In genomic region chr5:115602585-115603125, GRCh38 we compare ENCODE assay signal across 8 cellular contexts. TPM values are rescaled to one million over a fixed set of nuclear protein-coding genes. Genes with fewer than 3 reads are reported as not detected.
DNase-seq lines count a peak whose midpoint lies in the region; ATAC-seq, FAIRE-seq and TF ChIP-seq lines count a peak whose summit lies in the region.

No MANE protein-coding gene starts in this region.

- 58% methylated on average over 10 of the region's 11 CpGs for WGBS in K562 (ENCODE audit: insufficient coverage, low coverage, missing lambda C conversion rate)
- 46 to 100% methylated on average over 1 to 11 of the region's 11 CpGs for WGBS in transverse colon (ENCODE audit: low coverage in 1 of 2), 2 donors
- 45 to 48% (median 47%) methylated on average over 11 of the region's 11 CpGs for WGBS in small intestine, 3 donors

- no peaks in the 10 kb centered on the region for H3K27me3 Mint-ChIP-seq in T-helper 1 cell treated with Interleukin-12 subunit alpha and Interleukin-12 subunit beta and Interleukin-4 antibody, amounts not matched to agents 30 μg/mL and 1 μg/mL, for 36 hours (ENCODE audit: low read depth)

- H3K9me1 ChIP-seq in K562 (ENCODE audit: control insufficient read depth, insufficient read depth, low read length) = no peaks in the 10 kb centered on the region

- intact Hi-C loops in K562 (cut with micrococcal nuclease) (no loop called here), left lung (cut with DNase I) (no loop called here), transverse colon (cut with DNase I; ENCODE audit: low total_unique reads) (no loop called here)

- peak overlapping the region; percentile 79; the same call in 1 of the 2 replicates for H2AFZ ChIP-seq in K562 (ENCODE audit: low read depth, low read length)

- no peak for TF ChIP-seq RAD21 in K562 (CRISPR knock-in tag; conservative IDR thresholded peaks at IDR 0.05 in 1 of 2, IDR thresholded peaks at IDR 0.05 in 1 of 2)

- CTCF ChIA-PET in K562 (lab: Yijun Ruan, JAX; ENCODE audit: low intra/inter-chr PET ratio) = no interaction called here

- ATAC-seq in HG03439 (IDR thresholded peaks at IDR 0.05; ENCODE audit: unreplicated experiment) = peak; percentile 9
- peak; percentile 55 for ATAC-seq in K562
- peak; percentile 38 for ATAC-seq in left lung
- ATAC-seq in HG02884 (IDR thresholded peaks at IDR 0.05; ENCODE audit: unreplicated experiment) = no peak

- POLR2A ChIA-PET in K562 (lab: Yijun Ruan, JAX) = interaction anchor here (0.6 to 0.9 kb wide), 3 partner anchors 9 to 52 kb away, joined by 3 to 4 read pairs (median 3); no protein-coding TSS in a partner anchor

- no peaks in the 10 kb centered on the region for H4K20me1 ChIP-seq in K562 (replicated peaks; ENCODE audit: control insufficient read depth, insufficient read depth, low read length)

- H3K27ac Mint-ChIP-seq in T-helper 1 cell treated with Interleukin-12 subunit alpha and Interleukin-12 subunit beta and Interleukin-4 antibody, amounts not matched to agents 30 μg/mL and 1 μg/mL, for 36 hours = peak overlapping the region; percentile 89

- 0 out of 3 replicates have a peak, but pooled peaks cover 10% of the 10 kb centered on the region for H3K79me2 ChIP-seq in K562 (ENCODE audit: control insufficient read depth, insufficient read depth, low read length)

- H3K36me3 ChIP-seq in K562 (ENCODE audit: control insufficient read depth, insufficient read depth, low read length) (peaks cover 25% of the 10 kb centered on the region; the same call in 2 of the 3 replicates), left lung (no peaks in the 10 kb centered on the region), transverse colon (no peaks in the 10 kb centered on the region), small intestine (ENCODE audit: control insufficient read depth in 2 of 2, insufficient read depth in 2 of 2, low read length in 2 of 2) (no peaks in the 10 kb centered on the region)

- H3K4me1 ChIP-seq in K562 (replicated peaks in 1 of 2; ENCODE audit: control insufficient read depth in 2 of 2, insufficient read depth in 2 of 2, low read length in 2 of 2) (peaks cover 3 to 8% of the 10 kb centered on the region in 2 experiments; a peak in 2 of 5 replicates), left lung (peaks cover 0 to 44% of the 10 kb centered on the region in 2 donors), transverse colon (peaks cover 3 to 35% (median 23%) of the 10 kb centered on the region in 4 donors), small intestine (ENCODE audit: control insufficient read depth in 2 of 2, insufficient read depth in 1 of 2, low read depth in 1 of 2, low read length in 1 of 2) (no peaks in the 10 kb centered on the region)

- H3K4me2 ChIP-seq in K562 (ENCODE audit: insufficient read depth, low read length) = peak overlapping the region; percentile 45

- BruUV-seq in K562 (replicated peaks; lab: Mats Ljungman, UMichigan) = TSS peak; percentile 37

- TF ChIP-seq EP300 in K562 (IDR thresholded peaks at IDR 0.05; ENCODE audit: low read length) = no peak
- TF ChIP-seq EP300 in transverse colon (IDR thresholded peaks at IDR 0.05; ENCODE audit: low read depth) = no peak

- H3K4me3 ChIP-seq in K562 (peak overlapping the region; percentile 43), left lung (peak overlapping the region; percentile 68 to 69), transverse colon (peak overlapping the region in 3 of 4 donors; percentile 85 to 99 (median 94)), small intestine (ENCODE audit: low read depth in 1 of 2, low read length in 2 of 2) (peak overlapping the region in 1 of 2 donors; percentile 86)

- no peak for TF ChIP-seq POLR2A in K562 (conservative IDR thresholded peaks at IDR 0.05)
- TF ChIP-seq POLR2A in transverse colon (IDR thresholded peaks at IDR 0.05) = no peak

- no peaks in the 10 kb centered on the region for H3K9me3 ChIP-seq in K562 (replicated peaks; ENCODE audit: control insufficient read depth, insufficient read depth, low read depth, low read length)
- no peaks in the 10 kb centered on the region for H3K9me3 ChIP-seq in left lung
- no peaks in the 10 kb centered on the region for H3K9me3 ChIP-seq in transverse colon
- no peaks in the 10 kb centered on the region for H3K9me3 ChIP-seq in small intestine (ENCODE audit: control insufficient read depth, low read depth)

- peaks cover 28% of the 10 kb centered on the region for H3K36me3 Mint-ChIP-seq in T-helper 1 cell treated with Interleukin-12 subunit alpha and Interleukin-12 subunit beta and Interleukin-4 antibody, amounts not matched to agents 30 μg/mL and 1 μg/mL, for 36 hours (ENCODE audit: low read depth)

- FAIRE-seq in K562 (lab: Jason Lieb, UNC) (no peak), small intestine (lab: Jason Lieb, UNC) (no peak)

- peaks cover 29% of the 10 kb centered on the region for H3K4me1 Mint-ChIP-seq in T-helper 1 cell treated with Interleukin-12 subunit alpha and Interleukin-12 subunit beta and Interleukin-4 antibody, amounts not matched to agents 30 μg/mL and 1 μg/mL, for 36 hours (ENCODE audit: low read depth)

- H3K9ac ChIP-seq in K562 (ENCODE audit: insufficient read depth in 1 of 2, low read depth in 2 of 2, low read length in 2 of 2) = peak overlapping the region; percentile 55 to 88; a peak in 2 of 4 replicates

- no peak for TF ChIP-seq CTCF in K562 (IDR thresholded peaks at IDR 0.05 in 2 of 3, conservative IDR thresholded peaks at IDR 0.05 in 1 of 3; ENCODE audit: insufficient read depth in 2 of 3, low read depth in 1 of 3, low read length in 3 of 3)
- no peak for TF ChIP-seq CTCF in left lung (IDR thresholded peaks at IDR 0.05)
- TF ChIP-seq CTCF in transverse colon (IDR thresholded peaks at IDR 0.05) = no peak

- H3K9me3 Mint-ChIP-seq in T-helper 1 cell treated with Interleukin-12 subunit alpha and Interleukin-12 subunit beta and Interleukin-4 antibody, amounts not matched to agents 30 μg/mL and 1 μg/mL, for 36 hours = no peaks in the 10 kb centered on the region

- H3K27ac ChIP-seq in K562 (ENCODE audit: extremely low read depth, low read depth, low read length) = peak overlapping the region; percentile 76; the same call in 1 of the 3 replicates
- peak overlapping the region; percentile 93 to 95 for H3K27ac ChIP-seq in left lung
- H3K27ac ChIP-seq in transverse colon = peak overlapping the region; percentile 90 to 95 (median 94)
- peak overlapping the region in 1 of 2 donors; percentile 96 for H3K27ac ChIP-seq in small intestine (ENCODE audit: low read depth in 1 of 2, low read length in 1 of 2)

- in situ Hi-C loops in K562 (cut with MboI) = no loop called here
- in situ Hi-C loops in transverse colon (cut with MboI; ENCODE audit: low pct_ligation_motif_present in 1 of 4, low pct_unique_long_range_greater_than_20kb in 1 of 4, low sequenced_read_pairs in 3 of 4) = no loop called here

- peak overlapping the region; percentile 78 for H3K4me3 Mint-ChIP-seq in T-helper 1 cell treated with Interleukin-12 subunit alpha and Interleukin-12 subunit beta and Interleukin-4 antibody, amounts not matched to agents 30 μg/mL and 1 μg/mL, for 36 hours

- DNase-seq in T-helper 1 cell (no peak), K562 (ENCODE audit: extremely low read depth in 1 of 4, low spot score in 3 of 4) (peak in 1 of 4 experiments; percentile 17), left lung (no peak), transverse colon (no peak), small intestine (no peak)

- no peaks in the 10 kb centered on the region for H3K27me3 ChIP-seq in K562 (ENCODE audit: control insufficient read depth in 2 of 2, insufficient read depth in 2 of 2, low read length in 2 of 2)
- H3K27me3 ChIP-seq in left lung = no peaks in the 10 kb centered on the region
- H3K27me3 ChIP-seq in transverse colon = no peaks in the 10 kb centered on the region
- no peaks in the 10 kb centered on the region for H3K27me3 ChIP-seq in small intestine (ENCODE audit: control insufficient read depth in 2 of 2, insufficient read depth in 2 of 2, low read length in 2 of 2)

RNA-seq across cellular contexts. Expression of gene TICAM2, which starts 0.4 kb away (rescaled TPM):
- total RNA-seq in K562 (2011; cell fraction: chromatin; rRNA removed; ENCODE audit: low replicate concordance) = 0.32 and 2.6 TPM in 2 replicates
- 0.26 and 0.33 TPM in 2 replicates for total RNA-seq in K562 (2011; cell fraction: nucleolus; rRNA removed)
- 0.95 and 2.5 TPM in 2 replicates for total RNA-seq in K562 (2011; cell fraction: nucleoplasm; rRNA removed)
- total RNA-seq in K562 (2014; rRNA removed) (0.41 and 0.69 TPM in 2 replicates), K562 (2014; rRNA removed; fragmentation: Illumina TruSeq; extraction: Trizol) (0.98 TPM in 1 of 2 replicates, not detected in the other), K562 (2015; rRNA removed; fragmentation: Illumina TruSeq; extraction: Trizol) (1.2 and 2.2 TPM in 2 replicates), K562 (2021) (1.7 and 2.1 TPM in 2 replicates), left lung (1 to 10 TPM; 5.4 to 8.6 TPM), transverse colon (1 to 10 TPM in 1 of 4 donors, under 1 TPM in 1, not detected in 2; 0.68 to 1.1 TPM)
- polyA plus RNA-seq in K562 (2011; rRNA removed) (0.17 TPM in 1 of 2 replicates, not detected in the other), K562 (2014; fragmentation: Illumina TruSeq; extraction: Trizol) (1.8 TPM in 1 of 2 replicates, not detected in the other), K562 (2014; fragmentation: Nextera tagmentation; extraction: Ambion mirVana) (1 to 10 TPM in 1 of 2 experiments, under 1 TPM in 1; 0.93 to 1.6 TPM), K562 (2014; rRNA removed) (0.15 and 0.38 TPM in 2 replicates), small intestine (1 to 10 TPM in 2 of 3 donors, under 1 TPM in 1; 0.27 to 1.6 (median 1.4) TPM)
- 0.01 and 0.03 TPM in 2 replicates for polyA plus RNA-seq in K562 (2011; cell fraction: cytosol; rRNA removed)
- 0.20 and 0.35 TPM in 2 replicates for polyA plus RNA-seq in K562 (2011; cell fraction: nucleus; rRNA removed)
- polyA plus RNA-seq in K562 (2012) = 1.1 and 1.2 TPM in 2 replicates
- polyA minus RNA-seq in K562 (2011; rRNA and poly(A)+ RNA removed) = 0.07 TPM in 1 of 2 replicates, not detected in the other
- polyA minus RNA-seq in K562 (2011; cell fraction: cytosol; rRNA and poly(A)+ RNA removed) = not detected in 2 replicates
- polyA minus RNA-seq in K562 (2011; cell fraction: nucleus; rRNA and poly(A)+ RNA removed) = 0.81 and 2.2 TPM in 2 replicates

RNA-seq across cellular contexts. Expression of gene TMED7, which starts 23.2 kb away (rescaled TPM):
- 21.4 and 62.0 TPM in 2 replicates for total RNA-seq in K562 (2011; cell fraction: chromatin; rRNA removed; ENCODE audit: low replicate concordance)
- total RNA-seq in K562 (2011; cell fraction: nucleolus; rRNA removed) = 22.8 and 31.2 TPM in 2 replicates
- total RNA-seq in K562 (2011; cell fraction: nucleoplasm; rRNA removed) = 53.7 and 91.9 TPM in 2 replicates
- total RNA-seq in K562 (2014; rRNA removed) = 91.6 and 93.4 TPM in 2 replicates
- total RNA-seq in K562 (2014; rRNA removed; fragmentation: Illumina TruSeq; extraction: Trizol) = 45.7 and 54.6 TPM in 2 replicates
- 39.5 and 45.3 TPM in 2 replicates for total RNA-seq in K562 (2015; rRNA removed; fragmentation: Illumina TruSeq; extraction: Trizol)
- total RNA-seq in K562 (2021) = 52.4 and 57.9 TPM in 2 replicates
- polyA plus RNA-seq in K562 (2011; rRNA removed) = 37.2 and 41.2 TPM in 2 replicates
- 26.0 and 113 TPM in 2 replicates for polyA plus RNA-seq in K562 (2011; cell fraction: cytosol; rRNA removed)
- 9.5 and 12.7 TPM in 2 replicates for polyA plus RNA-seq in K562 (2011; cell fraction: nucleus; rRNA removed)
- polyA plus RNA-seq in K562 (2012) = 21.7 and 33.5 TPM in 2 replicates
- polyA plus RNA-seq in K562 (2014; fragmentation: Illumina TruSeq; extraction: Trizol) = 25.0 and 30.2 TPM in 2 replicates
- polyA plus RNA-seq in K562 (2014; fragmentation: Nextera tagmentation; extraction: Ambion mirVana) = 10 to 100 TPM; 15.9 to 16.5 TPM
- 34.3 and 41.7 TPM in 2 replicates for polyA plus RNA-seq in K562 (2014; rRNA removed)
- 63.0 and 74.7 TPM in 2 replicates for polyA minus RNA-seq in K562 (2011; rRNA and poly(A)+ RNA removed)
- 26.1 and 47.5 TPM in 2 replicates for polyA minus RNA-seq in K562 (2011; cell fraction: cytosol; rRNA and poly(A)+ RNA removed)
- polyA minus RNA-seq in K562 (2011; cell fraction: nucleus; rRNA and poly(A)+ RNA removed) = 18.4 and 34.0 TPM in 2 replicates
- total RNA-seq in left lung = 100 to 1,000 TPM; 101 to 115 TPM
- total RNA-seq in transverse colon = 100 to 1,000 TPM in 2 of 4 donors, 10 to 100 TPM in 2; 29.9 to 122 (median 98.2) TPM
- 10 to 100 TPM; 12.7 to 38.4 (median 13.0) TPM for polyA plus RNA-seq in small intestine

RNA-seq across cellular contexts. Expression of gene FEM1C, which starts 58.1 kb away (rescaled TPM):
- 5.6 and 16.4 TPM in 2 replicates for total RNA-seq in K562 (2011; cell fraction: chromatin; rRNA removed; ENCODE audit: low replicate concordance)
- 2.7 and 4.2 TPM in 2 replicates for total RNA-seq in K562 (2011; cell fraction: nucleolus; rRNA removed)
- total RNA-seq in K562 (2011; cell fraction: nucleoplasm; rRNA removed) = 8.1 and 12.4 TPM in 2 replicates
- total RNA-seq in K562 (2014; rRNA removed) = 3.6 and 3.8 TPM in 2 replicates
- 4.3 and 5.2 TPM in 2 replicates for total RNA-seq in K562 (2014; rRNA removed; fragmentation: Illumina TruSeq; extraction: Trizol)
- total RNA-seq in K562 (2015; rRNA removed; fragmentation: Illumina TruSeq; extraction: Trizol) = 5.0 TPM in 2 replicates
- 5.1 and 6.0 TPM in 2 replicates for total RNA-seq in K562 (2021)
- polyA plus RNA-seq in K562 (2011; rRNA removed) = 9.3 and 9.7 TPM in 2 replicates
- 1.9 and 5.3 TPM in 2 replicates for polyA plus RNA-seq in K562 (2011; cell fraction: cytosol; rRNA removed)
- 3.5 and 5.3 TPM in 2 replicates for polyA plus RNA-seq in K562 (2011; cell fraction: nucleus; rRNA removed)
- 2.8 and 3.1 TPM in 2 replicates for polyA plus RNA-seq in K562 (2012)
- polyA plus RNA-seq in K562 (2014; fragmentation: Illumina TruSeq; extraction: Trizol) = 4.7 and 5.1 TPM in 2 replicates
- 1 to 10 TPM; 1.4 to 3.9 TPM for polyA plus RNA-seq in K562 (2014; fragmentation: Nextera tagmentation; extraction: Ambion mirVana)
- 3.2 and 3.5 TPM in 2 replicates for polyA plus RNA-seq in K562 (2014; rRNA removed)
- 17.1 and 23.3 TPM in 2 replicates for polyA minus RNA-seq in K562 (2011; rRNA and poly(A)+ RNA removed)
- 4.6 and 5.3 TPM in 2 replicates for polyA minus RNA-seq in K562 (2011; cell fraction: cytosol; rRNA and poly(A)+ RNA removed)
- 5.1 and 11.6 TPM in 2 replicates for polyA minus RNA-seq in K562 (2011; cell fraction: nucleus; rRNA and poly(A)+ RNA removed)
- 10 to 100 TPM; 22.7 to 28.7 TPM for total RNA-seq in left lung
- total RNA-seq in transverse colon = 10 to 100 TPM in 3 of 4 donors, 1 to 10 TPM in 1; 5.8 to 46.0 (median 40.0) TPM
- polyA plus RNA-seq in small intestine = 10 to 100 TPM in 2 of 3 donors, 1 to 10 TPM in 1; 7.9 to 12.7 (median 10.3) TPM
